Comparison of ENCODE assay signal across 9 cellular contexts in the genomic region with DNA sequence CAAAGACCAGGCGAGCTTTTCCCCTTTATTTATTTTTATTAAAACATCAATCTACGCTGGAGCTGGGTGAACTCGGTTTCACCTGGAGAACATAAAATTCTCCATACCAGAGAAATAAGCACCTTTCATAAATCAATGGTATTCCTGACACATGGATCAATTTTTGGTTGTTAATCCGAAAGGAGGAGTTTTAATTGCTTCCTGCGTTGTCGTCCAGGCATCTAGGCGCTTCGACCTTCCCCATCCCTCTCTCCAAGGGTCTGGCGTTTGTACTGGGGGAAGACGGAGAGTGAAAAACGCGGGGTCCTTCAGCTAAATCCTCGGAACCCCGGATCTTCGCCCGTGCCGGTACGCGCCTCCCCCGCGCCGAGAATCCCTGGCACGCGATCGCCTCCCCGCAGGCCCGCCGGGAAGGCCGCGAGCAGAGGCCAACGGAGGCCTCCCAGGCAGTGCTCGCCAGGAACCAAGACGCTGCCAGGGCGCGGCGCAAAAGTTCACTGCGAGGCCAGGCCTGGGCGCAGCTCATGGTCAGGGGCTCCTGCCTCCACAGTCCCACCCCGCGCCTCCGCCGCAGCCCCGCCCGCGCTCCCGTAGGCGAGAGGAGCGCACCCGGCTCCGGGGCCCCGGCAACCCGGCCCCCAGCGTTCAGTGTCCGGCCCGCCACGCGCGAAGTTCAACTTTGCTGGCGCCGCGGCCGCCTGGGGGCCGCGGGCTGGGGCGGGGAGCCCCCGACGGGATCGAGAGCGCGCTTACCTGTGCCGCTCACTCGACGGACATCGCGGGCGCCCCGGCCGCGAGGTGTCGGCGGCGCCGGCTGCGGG. TPM values are rescaled to one million over a fixed set of nuclear protein-coding genes. Genes with fewer than 3 reads are reported as not detected.
A peak's percentile ranks its signal among the peaks of the same experiment; 100 is the strongest.
DNase-seq lines count a peak whose midpoint lies in the region; ATAC-seq and TF ChIP-seq lines count a peak whose summit lies in the region.
"Had no signal": no experiment of that assay in that cellular context is flagged by ENCODE, and none has a peak within 500 bp of the region (broad histone marks: within the 10 kb centered on the region; RNA-seq: fewer than 3 reads in every experiment).

No MANE protein-coding gene starts in this region.

- H3K27me3 Mint-ChIP-seq in endodermal cell (ENCODE audit: insufficient read depth): peaks cover 76% of the 10 kb centered on the region
- H3K27me3 Mint-ChIP-seq in naive thymus-derived CD8-positive, alpha-beta T cell: peaks cover 48 to 81% (median 59%) of the 10 kb centered on the region in 5 donors

- DNase-seq in BE2C (no peak), HEK293T (ENCODE audit: extremely low spot score) (no peak), endodermal cell (peak; percentile 80), AML-193 (lab: John Stamatoyannopoulos, UW) (no peak), foreskin melanocyte (no peak), inferior parietal cortex (ENCODE audit: extremely low spot score) (no peak)
- no peak for DNase-seq in naive thymus-derived CD8-positive, alpha-beta T cell

- CTCF ChIA-PET in HEK293T (lab: Yijun Ruan, JAX): interaction anchor here (0.6 to 1.6 kb wide), 5 partner anchors 90 to 929 kb away, joined by 3 to 6 read pairs (median 4); no protein-coding TSS in a partner anchor

- peak overlapping the region; percentile 46 for H3K4me3 Mint-ChIP-seq in endodermal cell
- peak overlapping the region in 8 of 10 donors; percentile 55 to 87 (median 72) for H3K4me3 Mint-ChIP-seq in naive thymus-derived CD8-positive, alpha-beta T cell

- no peak overlapping the region for H3K9ac ChIP-seq in endodermal cell (ENCODE audit: extremely low read depth, low read length, poor library complexity, severe bottlenecking)

- H3K9me3 Mint-ChIP-seq in endodermal cell: no peaks in the 10 kb centered on the region
- H3K9me3 Mint-ChIP-seq in naive thymus-derived CD8-positive, alpha-beta T cell: no peaks in the 10 kb centered on the region

- ATAC-seq in naive thymus-derived CD8-positive, alpha-beta T cell: no peak
- ATAC-seq in GM21529 (IDR thresholded peaks at IDR 0.05; ENCODE audit: unreplicated experiment): no peak

- H3K27ac Mint-ChIP-seq in endodermal cell: no peak overlapping the region
- H3K27ac Mint-ChIP-seq in naive thymus-derived CD8-positive, alpha-beta T cell: no peak overlapping the region

- 3 to 7% methylated on average over 6 to 84 of the region's 84 CpGs for WGBS in endodermal cell (ENCODE audit: insufficient coverage in 1 of 2, insufficient read length in 1 of 2), 2 experiments

- H3K4me3 ChIP-seq in BE2C (ENCODE audit: low read depth, low read length) (peak overlapping the region; percentile 13), endodermal cell (ENCODE audit: low read length) (peak overlapping the region; percentile 56)

- H3K36me3 Mint-ChIP-seq in endodermal cell (ENCODE audit: low read depth): no peaks in the 10 kb centered on the region
- H3K36me3 Mint-ChIP-seq in naive thymus-derived CD8-positive, alpha-beta T cell: peaks cover 0 to 5% (median 2%) of the 10 kb centered on the region in 3 donors

- H3K9me3 ChIP-seq in BE2C (no peaks in the 10 kb centered on the region), endodermal cell (ENCODE audit: control insufficient read depth, low read length) (no peaks in the 10 kb centered on the region)

- peaks cover 60% of the 10 kb centered on the region for H3K27me3 ChIP-seq in BE2C
- peaks cover 78% of the 10 kb centered on the region for H3K27me3 ChIP-seq in endodermal cell (ENCODE audit: control insufficient read depth, insufficient read depth, low read length, poor library complexity, severe bottlenecking)

- peaks cover 26% of the 10 kb centered on the region for H3K4me1 Mint-ChIP-seq in endodermal cell
- peaks cover 4 to 23% (median 21%) of the 10 kb centered on the region in 4 donors for H3K4me1 Mint-ChIP-seq in naive thymus-derived CD8-positive, alpha-beta T cell

- no peaks in the 10 kb centered on the region for H3K36me3 ChIP-seq in BE2C
- H3K36me3 ChIP-seq in endodermal cell (ENCODE audit: control insufficient read depth, insufficient read depth, low read length): no peaks in the 10 kb centered on the region

- TF ChIP-seq CTCF in BE2C (IDR thresholded peaks at IDR 0.05; ENCODE audit: low read depth, low read length): no peak
- no peak for TF ChIP-seq CTCF in endodermal cell (conservative IDR thresholded peaks at IDR 0.05)

- no peak overlapping the region for H3K27ac ChIP-seq in endodermal cell (ENCODE audit: low read depth, low read length)

- no peaks in the 10 kb centered on the region; the same call in 1 of the 2 replicates for H3K4me1 ChIP-seq in BE2C
- peaks cover 4% of the 10 kb centered on the region for H3K4me1 ChIP-seq in endodermal cell (ENCODE audit: control insufficient read depth, insufficient read depth, low read length)

- POLR2A ChIA-PET in HEK293T (lab: Yijun Ruan, JAX): no interaction called here
- POLR2A ChIA-PET in naive thymus-derived CD8-positive, alpha-beta T cell (lab: Charles Lee): no interaction called here

TF ChIP-seq in HEK293T, 16 proteins besides CTCF, POLR2A, EP300 and RAD21:
- TF ChIP-seq, protein P1, sequence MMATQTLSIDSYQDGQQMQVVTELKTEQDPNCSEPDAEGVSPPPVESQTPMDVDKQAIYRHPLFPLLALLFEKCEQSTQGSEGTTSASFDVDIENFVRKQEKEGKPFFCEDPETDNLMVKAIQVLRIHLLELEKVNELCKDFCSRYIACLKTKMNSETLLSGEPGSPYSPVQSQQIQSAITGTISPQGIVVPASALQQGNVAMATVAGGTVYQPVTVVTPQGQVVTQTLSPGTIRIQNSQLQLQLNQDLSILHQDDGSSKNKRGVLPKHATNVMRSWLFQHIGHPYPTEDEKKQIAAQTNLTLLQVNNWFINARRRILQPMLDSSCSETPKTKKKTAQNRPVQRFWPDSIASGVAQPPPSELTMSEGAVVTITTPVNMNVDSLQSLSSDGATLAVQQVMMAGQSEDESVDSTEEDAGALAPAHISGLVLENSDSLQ (IDR thresholded peaks at IDR 0.05): peak; percentile 64
- TF ChIP-seq NFRKB (IDR thresholded peaks at IDR 0.05): no peak
- TF ChIP-seq ELF4 (IDR thresholded peaks at IDR 0.05): no peak
- TF ChIP-seq FOXA1 (IDR thresholded peaks at IDR 0.05): no peak
- no peak for TF ChIP-seq SUZ12 (IDR thresholded peaks at IDR 0.05)

RNA-seq across cellular contexts. Expression of gene EBF3, which starts 8.3 kb away (rescaled TPM):
- 16.9 TPM for polyA plus RNA-seq in BE2C (2012; ENCODE audit: insufficient read depth, insufficient read length, low read depth)
- total RNA-seq in endodermal cell: 1 to 10 TPM in 1 of 2 donors, under 1 TPM in 1; 0.44 to 2.0 TPM
- 20.8 TPM for polyA plus RNA-seq in endodermal cell (2013, experiment 1 of 2)
- 16.1 TPM for polyA plus RNA-seq in endodermal cell (2013, experiment 2 of 2)
- not detected for total RNA-seq in naive thymus-derived CD8-positive, alpha-beta T cell
- not detected for polyA plus RNA-seq in naive thymus-derived CD8-positive, alpha-beta T cell
- total RNA-seq: liver had no signal
